ENCODE assay signal across 1 cellular context in genomic region chr3:147843331-147843730, GRCh38.
TF ChIP-seq lines count a peak whose summit lies in the region.

No MANE protein-coding gene starts in this region.

TF ChIP-seq in IMR-90, 13 proteins besides CTCF, POLR2A, EP300 and RAD21 (continued from another document):
- TF ChIP-seq USF2 (IDR thresholded peaks at IDR 0.05; ENCODE audit: low read depth, low read length) (no peak), CEBPB (IDR thresholded peaks at IDR 0.05; ENCODE audit: low read depth, low read length) (no peak), SMC3 (IDR thresholded peaks at IDR 0.05; ENCODE audit: low read depth, low read length) (no peak), MXI1 (IDR thresholded peaks at IDR 0.05; ENCODE audit: borderline replicate concordance, low read depth, low read length) (no peak), MAZ (IDR thresholded peaks at IDR 0.05; ENCODE audit: borderline replicate concordance, low read depth, low read length) (no peak), BHLHE40 (IDR thresholded peaks at IDR 0.05; ENCODE audit: low read depth, low read length) (no peak), RFX5 (IDR thresholded peaks at IDR 0.05; ENCODE audit: low read depth, low read length) (no peak), FOS (IDR thresholded peaks at IDR 0.05; ENCODE audit: low read depth, low read length) (no peak), CHD1 (IDR thresholded peaks at IDR 0.05; ENCODE audit: low read depth, low read length) (no peak), ELK1 (IDR thresholded peaks at IDR 0.05; ENCODE audit: borderline replicate concordance, low read depth, low read length) (no peak), MAFK (IDR thresholded peaks at IDR 0.05; ENCODE audit: low read depth, low read length) (no peak), RCOR1 (IDR thresholded peaks at IDR 0.05; ENCODE audit: insufficient replicate concordance, low read length) (no peak)
